Comparison of ENCODE assay signal across 11 cellular contexts in genomic region chr17:19460695-19461094, GRCh38. TPM values are rescaled to one million over a fixed set of nuclear protein-coding genes. Genes with fewer than 3 reads are reported as not detected.
A peak's percentile ranks its signal among the peaks of the same experiment; 100 is the strongest.
DNase-seq lines count a peak whose midpoint lies in the region; ATAC-seq and TF ChIP-seq lines count a peak whose summit lies in the region.
"Had no signal": no experiment of that assay in that cellular context is flagged by ENCODE, and none has a peak within 500 bp of the region (broad histone marks: within the 10 kb centered on the region; RNA-seq: fewer than 3 reads in every experiment).

No MANE protein-coding gene starts in this region.

- H3K9ac ChIP-seq in colonic mucosa (ENCODE audit: low read depth in 2 of 2, low read length in 2 of 2) = no peak overlapping the region

- POLR2A ChIA-PET in A673 (lab: Charles Lee; ENCODE audit: low non-redundant PET) = no interaction called here

- BruUV-seq in A673 (replicated peaks; lab: Mats Ljungman, UMichigan) = no TSS peak

- no peak for TF ChIP-seq CTCF in right atrium auricular region (IDR thresholded peaks at IDR 0.05)
- no peak for TF ChIP-seq CTCF in colonic mucosa (IDR thresholded peaks at IDR 0.05)
- no peak for TF ChIP-seq CTCF in uterus (IDR thresholded peaks at IDR 0.05)
- no peak for TF ChIP-seq CTCF in A673 (conservative IDR thresholded peaks at IDR 0.05; ENCODE audit: low read depth, low read length)

- CTCF ChIA-PET in A673 (lab: Charles Lee) = no interaction called here

- intact Hi-C loops in left cardiac atrium (cut with DNase I) = no loop called here
- intact Hi-C loops in colonic mucosa (cut with DNase I) = no loop called here
- intact Hi-C loops in uterus (cut with DNase I; ENCODE audit: low total_unique reads) = no loop called here
- intact Hi-C loops in A673 (cut with micrococcal nuclease; ENCODE audit: unreplicated experiment) = no loop called here

- H3K27me3 ChIP-seq in right atrium auricular region = no peaks in the 10 kb centered on the region
- no peaks in the 10 kb centered on the region for H3K27me3 ChIP-seq in colonic mucosa
- no peaks in the 10 kb centered on the region for H3K27me3 ChIP-seq in uterus
- H3K27me3 ChIP-seq in A673 (replicated peaks; ENCODE audit: insufficient read depth, low read depth, low read length, poor library complexity) = no peaks in the 10 kb centered on the region
- H3K27me3 ChIP-seq: tibial artery had no signal

- no peaks in the 10 kb centered on the region for H3K36me3 ChIP-seq in right atrium auricular region
- no peaks in the 10 kb centered on the region for H3K36me3 ChIP-seq in colonic mucosa
- no peaks in the 10 kb centered on the region for H3K36me3 ChIP-seq in uterus
- no peaks in the 10 kb centered on the region for H3K36me3 ChIP-seq in A673 (ENCODE audit: insufficient read depth, low read length, poor library complexity, severe bottlenecking)
- H3K36me3 ChIP-seq: tibial artery had no signal

- DNase-seq in left cardiac atrium = peak; percentile 38
- DNase-seq in right atrium auricular region (ENCODE audit: low spot score) = no peak
- DNase-seq in colonic mucosa = peak; percentile 38
- DNase-seq in medulla oblongata (ENCODE audit: extremely low spot score) = peak; percentile 78
- DNase-seq in uterus = peak; percentile 72 to 74
- DNase-seq in T1000 (lab: John Stamatoyannopoulos, UW) = no peak
- no peak for DNase-seq in A673 (ENCODE audit: low spot score)
- DNase-seq: activated CD4-positive, alpha-beta T cell treated with anti-CD3 and anti-CD28 coated beads for 48 hours had no signal

- ATAC-seq in left cardiac atrium (peak in 1 of 2 donors; percentile 18), HG02970 (IDR thresholded peaks at IDR 0.05; ENCODE audit: low FRiP score, unreplicated experiment) (no peak)
- ATAC-seq: activated T-helper 17 cell treated with anti-CD3 and anti-CD28 coated beads, Interleukin-2, amount 50 U/mL, for 72 hours had no signal

- H3K27ac ChIP-seq in right atrium auricular region = no peak overlapping the region
- H3K27ac ChIP-seq in colonic mucosa = no peak overlapping the region
- peak overlapping the region; percentile 45 to 67 for H3K27ac ChIP-seq in uterus
- no peak overlapping the region for H3K27ac ChIP-seq in A673 (ENCODE audit: low read depth, low read length, poor library complexity, severe bottlenecking)
- H3K27ac ChIP-seq: tibial artery had no signal

- peaks cover 0 to 7% of the 10 kb centered on the region in 2 donors for H3K4me1 ChIP-seq in right atrium auricular region
- H3K4me1 ChIP-seq in colonic mucosa = peaks cover 8% of the 10 kb centered on the region
- peaks cover 0 to 9% of the 10 kb centered on the region in 2 donors for H3K4me1 ChIP-seq in uterus
- peaks cover 20% of the 10 kb centered on the region for H3K4me1 ChIP-seq in A673 (ENCODE audit: insufficient read depth, low read length, poor library complexity, severe bottlenecking)

- no peak overlapping the region for H3K4me3 ChIP-seq in right atrium auricular region
- H3K4me3 ChIP-seq in colonic mucosa = no peak overlapping the region
- H3K4me3 ChIP-seq in uterus = no peak overlapping the region
- no peak overlapping the region for H3K4me3 ChIP-seq in A673 (ENCODE audit: low read depth, low read length, poor library complexity, severe bottlenecking)
- H3K4me3 ChIP-seq: tibial artery had no signal

- H3K9me3 ChIP-seq in right atrium auricular region = no peaks in the 10 kb centered on the region
- H3K9me3 ChIP-seq in colonic mucosa = no peaks in the 10 kb centered on the region
- H3K9me3 ChIP-seq in uterus = no peaks in the 10 kb centered on the region
- H3K9me3 ChIP-seq in A673 (ENCODE audit: low read depth, low read length, poor library complexity, severe bottlenecking) = no peaks in the 10 kb centered on the region
- H3K9me3 ChIP-seq: tibial artery had no signal

- TF ChIP-seq POLR2A in uterus (IDR thresholded peaks at IDR 0.05) = no peak

RNA-seq across cellular contexts. Expression of gene RNF112, which starts 49.7 kb away (rescaled TPM):
- total RNA-seq in left cardiac atrium (1 to 10 TPM; 2.5 to 6.8 TPM), right atrium auricular region (1 to 10 TPM in 1 of 2 donors, under 1 TPM in 1; 0.67 to 1.2 TPM), colonic mucosa (1 to 10 TPM; 2.4 to 4.3 TPM), uterus (10 to 100 TPM in 1 of 4 donors, 1 to 10 TPM in 2, under 1 TPM in 1; 0.88 to 14.7 (median 3.7) TPM), A673 (2021) (0.09 and 0.57 TPM in 2 replicates)

Comparison
In these comparisons a context has a peak if more than half of its experiments do, and no peak if none do; other contexts are left out.
1. DNase-seq: peak in left cardiac atrium (single experiment), colonic mucosa (single experiment), medulla oblongata (single experiment) and uterus (2 of 2); none in right atrium auricular region (single experiment), T1000 (single experiment) and A673 (single experiment).
2. H3K27ac ChIP-seq: peak in uterus (2 of 2); none in right atrium auricular region (0 of 2), colonic mucosa (single experiment) and A673 (single experiment).